18 cellular contexts compared by ENCODE assay signal in genomic region chr18:78764544-78764943, GRCh38.
DNase-seq lines count a peak whose midpoint lies in the region; ATAC-seq and TF ChIP-seq lines count a peak whose summit lies in the region.
"Had no signal": no experiment of that assay in that cellular context is flagged by ENCODE, and none has a peak within 500 bp of the region (broad histone marks: within the 10 kb centered on the region; RNA-seq: fewer than 3 reads in every experiment).

No MANE protein-coding gene starts in this region.

- H3K4me1 Mint-ChIP-seq in chondrocyte (ENCODE audit: low read depth): no peaks in the 10 kb centered on the region
- H3K4me1 Mint-ChIP-seq in osteocyte (ENCODE audit: unreplicated experiment): no peaks in the 10 kb centered on the region
- H3K4me1 Mint-ChIP-seq: B cell had no signal

- H3K27me3 Mint-ChIP-seq in chondrocyte (ENCODE audit: low read depth) (no peaks in the 10 kb centered on the region), osteocyte (ENCODE audit: unreplicated experiment) (no peaks in the 10 kb centered on the region)
- H3K27me3 Mint-ChIP-seq: B cell; CD4-positive, alpha-beta T cell had no signal

- no peaks in the 10 kb centered on the region for H3K36me3 Mint-ChIP-seq in chondrocyte (ENCODE audit: low read depth)
- no peaks in the 10 kb centered on the region for H3K36me3 Mint-ChIP-seq in osteocyte (ENCODE audit: unreplicated experiment)
- H3K36me3 Mint-ChIP-seq: CD8-positive, alpha-beta T cell had no signal

- no peak for ATAC-seq in foreskin keratinocyte
- ATAC-seq: A549; CD8-positive, alpha-beta T cell had no signal

- H3K9me3 Mint-ChIP-seq in chondrocyte (ENCODE audit: low read depth): peaks cover 27% of the 10 kb centered on the region
- H3K9me3 Mint-ChIP-seq in osteocyte (ENCODE audit: unreplicated experiment): peaks cover 26% of the 10 kb centered on the region

- no peaks in the 10 kb centered on the region for H3K27me3 ChIP-seq in foreskin keratinocyte
- H3K27me3 ChIP-seq: BLaER1 treated with 17β-estradiol and CSF1 and Interleukin-3, amounts not matched to agents 10 nM and 100 nM had no signal

- H3K4me3 Mint-ChIP-seq in chondrocyte (ENCODE audit: unreplicated experiment) (no peak overlapping the region), osteocyte (ENCODE audit: unreplicated experiment) (no peak overlapping the region)
- H3K4me3 Mint-ChIP-seq: B cell; CD4-positive, alpha-beta T cell; CD8-positive, alpha-beta T cell had no signal

- TF ChIP-seq CTCF in chondrocyte (IDR thresholded peaks at IDR 0.05) (no peak), osteocyte (IDR thresholded peaks at IDR 0.05) (no peak), foreskin keratinocyte (conservative IDR thresholded peaks at IDR 0.05) (no peak)

- H3K27ac Mint-ChIP-seq in chondrocyte (ENCODE audit: unreplicated experiment) (no peak overlapping the region), osteocyte (ENCODE audit: unreplicated experiment) (no peak overlapping the region)
- H3K27ac Mint-ChIP-seq: B cell; CD4-positive, alpha-beta T cell; CD8-positive, alpha-beta T cell had no signal

- no peaks in the 10 kb centered on the region for H3K4me1 ChIP-seq in foreskin keratinocyte
- H3K4me1 ChIP-seq: A549 had no signal

- H3K27ac ChIP-seq in foreskin keratinocyte: no peak overlapping the region
- H3K27ac ChIP-seq: A549; BLaER1 treated with 17β-estradiol and CSF1 and Interleukin-3, amounts not matched to agents 10 nM and 100 nM; C4-2B had no signal

- DNase-seq in chondrocyte (ENCODE audit: low spot score): peak; percentile 82
- DNase-seq in ecto neural progenitor cell (ENCODE audit: low spot score): peak; percentile 22
- peak; percentile 80 for DNase-seq in osteocyte (ENCODE audit: extremely low spot score, unreplicated experiment)
- no peak for DNase-seq in foreskin keratinocyte
- no peak for DNase-seq in activated naive CD4-positive, alpha-beta T cell treated with Interleukin-2 at 50 U/mL for 16 hours
- no peak for DNase-seq in NCI-H524 (lab: John Stamatoyannopoulos, UW)
- DNase-seq: 8988T; AML-193; Caco-2; Calu3; CD4-positive, alpha-beta T cell; CD8-positive, alpha-beta T cell; DMS79 treated with DMSO at 0.1 percent for 48 hours; GF-D8 had no signal

Comparison
In these comparisons a context has a peak if more than half of its experiments do, and no peak if none do; other contexts are left out.
1. DNase-seq: peak in chondrocyte (single experiment), ecto neural progenitor cell (single experiment) and osteocyte (single experiment); none in foreskin keratinocyte (0 of 2), activated naive CD4-positive, alpha-beta T cell treated with Interleukin-2 at 50 U/mL for 16 hours (single experiment) and NCI-H524 (0 of 2).